1 cellular context compared by ENCODE assay signal in the genomic region with DNA sequence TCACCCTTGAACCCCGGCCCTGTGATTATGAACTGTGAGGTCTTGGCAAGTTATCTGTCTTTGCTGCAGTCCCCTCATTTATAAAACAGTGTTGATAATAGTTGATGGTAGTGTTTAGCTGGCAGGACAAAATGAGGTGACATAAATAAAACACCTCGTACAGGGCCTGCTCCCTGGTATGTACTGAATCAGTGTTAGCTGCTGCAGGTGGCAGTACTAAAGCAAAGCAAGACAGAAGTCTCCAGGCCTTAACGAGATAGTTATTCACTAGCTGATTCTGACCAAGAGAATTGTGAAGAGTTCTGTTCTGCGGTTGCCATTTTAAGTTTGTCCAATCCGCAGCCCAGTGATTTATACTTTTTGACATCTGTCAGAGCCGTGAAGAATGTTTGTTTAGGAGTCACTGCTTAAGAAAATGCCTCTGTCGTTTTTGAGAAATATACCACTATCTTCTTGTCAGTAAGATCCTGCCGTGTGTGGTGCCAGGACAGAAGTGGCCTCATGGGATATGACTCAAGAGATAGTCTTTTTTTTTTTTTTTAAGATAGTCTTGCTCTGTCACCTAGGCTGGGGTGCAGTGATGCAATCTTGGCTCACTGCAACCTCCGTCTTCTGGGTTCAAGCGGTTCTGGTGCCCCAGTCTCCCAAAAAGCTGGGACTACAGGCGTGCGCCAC.
TF ChIP-seq lines count a peak whose summit lies in the region.

No MANE protein-coding gene starts in this region.

TF ChIP-seq in IMR-90, 13 proteins besides CTCF, POLR2A, EP300 and RAD21:
- TF ChIP-seq RFX5 (IDR thresholded peaks at IDR 0.05; ENCODE audit: low read depth, low read length), result no peak
- no peak for TF ChIP-seq SMC3 (IDR thresholded peaks at IDR 0.05; ENCODE audit: low read depth, low read length)
- TF ChIP-seq, protein P1, sequence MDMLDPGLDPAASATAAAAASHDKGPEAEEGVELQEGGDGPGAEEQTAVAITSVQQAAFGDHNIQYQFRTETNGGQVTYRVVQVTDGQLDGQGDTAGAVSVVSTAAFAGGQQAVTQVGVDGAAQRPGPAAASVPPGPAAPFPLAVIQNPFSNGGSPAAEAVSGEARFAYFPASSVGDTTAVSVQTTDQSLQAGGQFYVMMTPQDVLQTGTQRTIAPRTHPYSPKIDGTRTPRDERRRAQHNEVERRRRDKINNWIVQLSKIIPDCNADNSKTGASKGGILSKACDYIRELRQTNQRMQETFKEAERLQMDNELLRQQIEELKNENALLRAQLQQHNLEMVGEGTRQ (IDR thresholded peaks at IDR 0.05; ENCODE audit: low read depth, low read length), result no peak
- no peak for TF ChIP-seq CHD1 (IDR thresholded peaks at IDR 0.05; ENCODE audit: low read depth, low read length)
- TF ChIP-seq CEBPB (IDR thresholded peaks at IDR 0.05; ENCODE audit: low read depth, low read length), result peak; percentile 48; the same call in 1 of the 2 replicates
- no peak for TF ChIP-seq MAZ (IDR thresholded peaks at IDR 0.05; ENCODE audit: borderline replicate concordance, low read depth, low read length)
- TF ChIP-seq MAFK (IDR thresholded peaks at IDR 0.05; ENCODE audit: low read depth, low read length), result no peak
